In genomic region chr1:183195146-183195571, GRCh38 we compare ENCODE assay signal across 8 cellular contexts. TPM values are rescaled to one million over a fixed set of nuclear protein-coding genes. Genes with fewer than 3 reads are reported as not detected.
A peak's percentile ranks its signal among the peaks of the same experiment; 100 is the strongest.
DNase-seq lines count a peak whose midpoint lies in the region; ATAC-seq lines count a peak whose summit lies in the region.

No MANE protein-coding gene starts in this region.

- H3K36me3 Mint-ChIP-seq in activated CD4-positive, alpha-beta T cell treated with anti-CD3 and anti-CD28 coated beads for 36 hours (ENCODE audit: low read depth) = no peaks in the 10 kb centered on the region
- H3K36me3 Mint-ChIP-seq in stimulated activated memory B cell treated with anti-CD40 and anti-IgM and Interleukin-4, amounts not matched to agents 10 μg/mL and 1 μg/mL and 100 μg/mL, for 72 hours = no peaks in the 10 kb centered on the region

- no peak for DNase-seq in activated CD4-positive, alpha-beta T cell treated with anti-CD3 and anti-CD28 coated beads for 36 hours
- DNase-seq in activated CD4-positive, alpha-beta T cell treated with anti-CD3 and anti-CD28 coated beads, Interleukin-2, amount 50 U/mL, for 4 hours = no peak
- DNase-seq in SW480 (ENCODE audit: low spot score) (peak; percentile 81), NCI-H2227 treated with DMSO at 0.1 percent for 48 hours (lab: John Stamatoyannopoulos, UW) (no peak), OCI-M2 (lab: John Stamatoyannopoulos, UW; ENCODE audit: unreplicated experiment) (no peak), COLO668 (lab: John Stamatoyannopoulos, UW; ENCODE audit: unreplicated experiment) (no peak)

- H3K27me3 Mint-ChIP-seq in activated CD4-positive, alpha-beta T cell treated with anti-CD3 and anti-CD28 coated beads for 36 hours = peaks cover 14% of the 10 kb centered on the region
- peaks cover 54% of the 10 kb centered on the region for H3K27me3 Mint-ChIP-seq in stimulated activated memory B cell treated with anti-CD40 and anti-IgM and Interleukin-4, amounts not matched to agents 10 μg/mL and 1 μg/mL and 100 μg/mL, for 72 hours

- CTCF ChIA-PET in activated CD4-positive, alpha-beta T cell treated with anti-CD3 and anti-CD28 coated beads for 36 hours (lab: Charles Lee) = interaction anchor here (1.6 kb wide), 1 partner anchor 33 kb away, joined by 5 read pairs; no protein-coding TSS in a partner anchor

- peaks cover 12% of the 10 kb centered on the region for H3K4me1 Mint-ChIP-seq in activated CD4-positive, alpha-beta T cell treated with anti-CD3 and anti-CD28 coated beads for 36 hours
- peaks cover 8% of the 10 kb centered on the region for H3K4me1 Mint-ChIP-seq in stimulated activated memory B cell treated with anti-CD40 and anti-IgM and Interleukin-4, amounts not matched to agents 10 μg/mL and 1 μg/mL and 100 μg/mL, for 72 hours

- intact Hi-C loops in activated CD4-positive, alpha-beta T cell treated with anti-CD3 and anti-CD28 coated beads for 36 hours (cut with DNase I, micrococcal nuclease) = no loop called here

- H3K4me3 Mint-ChIP-seq in activated CD4-positive, alpha-beta T cell treated with anti-CD3 and anti-CD28 coated beads for 36 hours = no peak overlapping the region
- H3K4me3 Mint-ChIP-seq in stimulated activated memory B cell treated with anti-CD40 and anti-IgM and Interleukin-4, amounts not matched to agents 10 μg/mL and 1 μg/mL and 100 μg/mL, for 72 hours = no peak overlapping the region

- peak; percentile 70 for ATAC-seq in activated CD4-positive, alpha-beta T cell treated with anti-CD3 and anti-CD28 coated beads for 36 hours
- peak; percentile 53 for ATAC-seq in HG02973 (IDR thresholded peaks at IDR 0.05; ENCODE audit: unreplicated experiment)
- ATAC-seq in stimulated activated memory B cell treated with anti-CD40 and anti-IgM and Interleukin-4, amounts not matched to agents 10 μg/mL and 1 μg/mL and 100 μg/mL, for 72 hours = peak; percentile 12

- POLR2A ChIA-PET in activated CD4-positive, alpha-beta T cell treated with anti-CD3 and anti-CD28 coated beads for 36 hours (lab: Charles Lee) = interaction anchor here (0.6 kb wide), 1 partner anchor 276 kb away, joined by 3 read pairs; no protein-coding TSS in a partner anchor

- peak overlapping the region; percentile 4 for H3K27ac Mint-ChIP-seq in activated CD4-positive, alpha-beta T cell treated with anti-CD3 and anti-CD28 coated beads for 36 hours
- H3K27ac Mint-ChIP-seq in stimulated activated memory B cell treated with anti-CD40 and anti-IgM and Interleukin-4, amounts not matched to agents 10 μg/mL and 1 μg/mL and 100 μg/mL, for 72 hours = no peak overlapping the region

- no peaks in the 10 kb centered on the region for H3K9me3 Mint-ChIP-seq in activated CD4-positive, alpha-beta T cell treated with anti-CD3 and anti-CD28 coated beads for 36 hours (ENCODE audit: low read depth)
- no peaks in the 10 kb centered on the region for H3K9me3 Mint-ChIP-seq in stimulated activated memory B cell treated with anti-CD40 and anti-IgM and Interleukin-4, amounts not matched to agents 10 μg/mL and 1 μg/mL and 100 μg/mL, for 72 hours

RNA-seq across cellular contexts. Expression of gene LAMC2, which starts 9.1 kb away (rescaled TPM):
- under 1 TPM; 0.21 to 0.91 TPM for total RNA-seq in activated CD4-positive, alpha-beta T cell treated with anti-CD3 and anti-CD28 coated beads for 36 hours

Comparison
In these comparisons a context has a peak if more than half of its experiments do, and no peak if none do; other contexts are left out.
1. ATAC-seq: peak in every context shown above with its lines; median percentile 70 in activated CD4-positive, alpha-beta T cell treated with anti-CD3 and anti-CD28 coated beads for 36 hours; 53 in HG02973; 12 in stimulated activated memory B cell treated with anti-CD40 and anti-IgM and Interleukin-4, amounts not matched to agents 10 μg/mL and 1 μg/mL and 100 μg/mL, for 72 hours.